ENCODE assay signal across 8 cellular contexts in the genomic region with DNA sequence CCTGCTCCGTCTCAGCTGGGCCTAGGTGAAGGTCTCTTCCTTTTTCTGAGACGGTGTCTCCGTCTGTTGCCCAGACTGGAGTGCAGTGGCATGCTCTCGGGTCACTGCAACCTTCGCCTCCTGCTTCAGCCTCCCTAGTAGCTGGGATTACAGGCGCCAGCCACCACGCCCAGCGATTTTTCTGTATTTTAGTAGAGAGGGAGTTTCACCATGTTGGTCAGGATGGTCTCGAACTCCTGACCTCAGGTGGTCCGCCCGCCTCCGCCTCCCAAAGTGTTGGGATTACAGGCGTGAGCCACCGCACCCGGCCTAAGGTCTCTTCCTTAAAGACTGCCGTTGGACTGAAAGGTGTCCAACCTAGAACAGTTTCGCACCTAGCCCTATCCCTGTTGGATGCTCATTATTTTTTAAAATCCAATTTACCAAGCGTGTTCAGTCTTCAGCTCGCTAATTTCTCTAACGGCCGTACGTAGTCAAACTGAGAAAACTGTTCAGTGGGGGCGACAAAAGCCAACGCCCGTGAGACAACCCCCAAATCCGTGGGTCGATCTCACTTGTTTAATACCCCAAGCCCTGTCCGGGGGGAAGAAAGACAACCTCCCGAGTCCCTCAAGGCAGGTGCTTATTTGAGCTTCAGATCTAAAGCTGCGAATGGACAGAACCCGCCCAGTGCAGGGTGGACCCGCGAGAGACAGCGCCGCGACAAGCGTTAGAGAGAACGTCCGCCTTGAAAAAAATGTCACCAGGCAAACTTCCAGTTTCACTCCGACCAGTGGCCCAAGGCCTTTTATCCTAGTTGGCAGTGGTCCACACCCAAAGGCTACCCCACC. TPM values are rescaled to one million over a fixed set of nuclear protein-coding genes. Genes with fewer than 3 reads are reported as not detected.
DNase-seq lines count a peak whose midpoint lies in the region; TF ChIP-seq lines count a peak whose summit lies in the region.

No MANE protein-coding gene starts in this region.

- H3K27me3 ChIP-seq in OCI-LY1 (ENCODE audit: insufficient read depth, low read length) (no peaks in the 10 kb centered on the region), ovary (no peaks in the 10 kb centered on the region)

- H3K27ac ChIP-seq in OCI-LY1 (ENCODE audit: low read depth, low read length, poor library complexity, severe bottlenecking) (peak overlapping the region; percentile 87), ovary (peak overlapping the region; percentile 52 to 93)

- intact Hi-C loops in ovary (cut with DNase I), result loop anchor here in 2 of 4 donors (2.0 to 10.0 kb wide), 4 partner anchors 26 to 1170 kb away; partner anchors contain the start of genes ACAA1 (in 1 of the 2), EPM2AIP1 (in 1 of the 2), MLH1 (in 1 of the 2) and MYD88 (in 1 of the 2)
- intact Hi-C loops in posterior vena cava (cut with DNase I), result no loop called here

- no peak for TF ChIP-seq EP300 in ovary (IDR thresholded peaks at IDR 0.05)

- WGBS in ovary, 3 donors, result 38 to 43% (median 39%) methylated on average over 40 of the region's 40 CpGs

- TF ChIP-seq POLR2A in ovary (IDR thresholded peaks at IDR 0.05), result peak; percentile 77

- 0 out of 2 replicates have a peak overlapping the region, but pooled peaks have one; percentile 7 for H2AFZ ChIP-seq in OCI-LY1 (ENCODE audit: low read length)

- DNase-seq in NCI-H1092 treated with DMSO at 0.1 percent for 48 hours (lab: John Stamatoyannopoulos, UW), result peak; percentile 31
- no peak for DNase-seq in NCI-H1092 (lab: John Stamatoyannopoulos, UW)
- DNase-seq in epithelial cell of esophagus (ENCODE audit: low read depth), result no peak
- DNase-seq in ovary, result peak; percentile 20 to 58 (median 55)
- no peak for DNase-seq in posterior vena cava (ENCODE audit: low spot score)
- no peak for DNase-seq in activated CD4-positive, alpha-beta T cell treated with anti-CD3 and anti-CD28 coated beads for 4 hours
- no peak for DNase-seq in GDM1 (lab: John Stamatoyannopoulos, UW)

- H3K4me3 ChIP-seq in OCI-LY1 (ENCODE audit: low read depth, low read length, poor library complexity, severe bottlenecking) (peak overlapping the region; percentile 90), epithelial cell of esophagus (ENCODE audit: low read length) (peak overlapping the region; percentile 77), ovary (peak overlapping the region; percentile 100)

- H3K4me1 ChIP-seq in OCI-LY1 (ENCODE audit: insufficient read depth, low read length, severe bottlenecking), result peaks cover 45% of the 10 kb centered on the region
- peaks cover 8% of the 10 kb centered on the region for H3K4me1 ChIP-seq in ovary (ENCODE audit: insufficient read depth)

- H3K9me2 ChIP-seq in OCI-LY1 (ENCODE audit: low read depth, low read length), result no peaks in the 10 kb centered on the region

- no peaks in the 10 kb centered on the region for H4K20me1 ChIP-seq in OCI-LY1 (ENCODE audit: insufficient read depth, low read length)

- peak overlapping the region; percentile 95 for H3K9ac ChIP-seq in OCI-LY1 (ENCODE audit: low read length)

- no peaks in the 10 kb centered on the region for H3K36me3 ChIP-seq in OCI-LY1 (ENCODE audit: insufficient read depth, low read length)
- no peaks in the 10 kb centered on the region for H3K36me3 ChIP-seq in ovary

- H3F3A ChIP-seq in OCI-LY1 (ENCODE audit: insufficient read depth, low read length), result no peaks in the 10 kb centered on the region

- H3K4me2 ChIP-seq in OCI-LY1 (ENCODE audit: low read length), result peak overlapping the region; percentile 79

- peaks cover 36% of the 10 kb centered on the region for H3K79me2 ChIP-seq in OCI-LY1 (ENCODE audit: insufficient read depth, low read length)

- peak; percentile 16; the same call in 1 of the 2 replicates for TF ChIP-seq CTCF in OCI-LY1 (IDR thresholded peaks at IDR 0.05; ENCODE audit: low read length)
- no peak for TF ChIP-seq CTCF in epithelial cell of esophagus (IDR thresholded peaks at IDR 0.05; ENCODE audit: insufficient read depth, low read depth, low read length, missing control alignments)
- no peak for TF ChIP-seq CTCF in ovary (IDR thresholded peaks at IDR 0.05)

- H3K9me3 ChIP-seq in OCI-LY1 (ENCODE audit: low read length) (no peaks in the 10 kb centered on the region), ovary (no peaks in the 10 kb centered on the region)

RNA-seq across cellular contexts. Expression of gene OXSR1, which starts 1.0 kb away (rescaled TPM):
- total RNA-seq in ovary (10 to 100 TPM; 17.0 to 41.1 (median 29.4) TPM), posterior vena cava (10 to 100 TPM; 30.4 to 52.3 TPM)
- polyA plus RNA-seq in ovary, result 10 to 100 TPM; 12.4 to 24.9 TPM

RNA-seq across cellular contexts. Expression of gene MYD88, which starts 25.9 kb away (rescaled TPM):
- total RNA-seq in ovary (10 to 100 TPM; 12.8 to 32.5 (median 24.0) TPM), posterior vena cava (10 to 100 TPM; 24.7 to 26.3 TPM)
- polyA plus RNA-seq in ovary, result 10 to 100 TPM; 19.1 to 58.9 TPM

RNA-seq across cellular contexts. Expression of gene ACAA1, which starts 27.4 kb away (rescaled TPM):
- total RNA-seq in ovary (10 to 100 TPM; 27.1 to 50.4 (median 44.9) TPM), posterior vena cava (10 to 100 TPM; 29.8 to 41.9 TPM)
- 10 to 100 TPM; 41.3 to 42.7 TPM for polyA plus RNA-seq in ovary

Comparison
In these comparisons a context has a peak if more than half of its experiments do, and no peak if none do; other contexts are left out.
1. DNase-seq: peak in NCI-H1092 treated with DMSO at 0.1 percent for 48 hours (single experiment) and ovary (5 of 5); none in NCI-H1092 (single experiment), epithelial cell of esophagus (single experiment), posterior vena cava (single experiment), activated CD4-positive, alpha-beta T cell treated with anti-CD3 and anti-CD28 coated beads for 4 hours (0 of 2) and GDM1 (single experiment).
2. Peak in every context shown above with its lines, with median percentiles within 50 percentile points of each other: H3K4me3 ChIP-seq.